Comparison of ENCODE assay signal across 12 cellular contexts in genomic region chr3:56930706-56931105, GRCh38.
A peak's percentile ranks its signal among the peaks of the same experiment; 100 is the strongest.
DNase-seq lines count a peak whose midpoint lies in the region; ATAC-seq lines count a peak whose summit lies in the region.
"Had no signal": no experiment of that assay in that cellular context is flagged by ENCODE, and none has a peak within 500 bp of the region (broad histone marks: within the 10 kb centered on the region; RNA-seq: fewer than 3 reads in every experiment).

No MANE protein-coding gene starts in this region.

- H3K27ac ChIP-seq in CD4-positive, CD25-positive, alpha-beta regulatory T cell (ENCODE audit: insufficient read depth, low read length, poor library complexity, severe bottlenecking) = no peak overlapping the region
- H3K27ac ChIP-seq in epithelial cell of prostate = peak overlapping the region; percentile 70

- H3K9me3 ChIP-seq in CD4-positive, CD25-positive, alpha-beta regulatory T cell (ENCODE audit: control insufficient read depth in 2 of 2, low read length in 2 of 2) = peaks cover 5 to 10% of the 10 kb centered on the region in 2 experiments
- H3K9me3 ChIP-seq: upper lobe of left lung had no signal

- peak in 1 of 3 donors; percentile 47 for DNase-seq in CD4-positive, CD25-positive, alpha-beta regulatory T cell
- DNase-seq in Daoy (ENCODE audit: low read depth) (peak; percentile 54), epithelial cell of prostate (ENCODE audit: low read depth, low spot score) (peak; percentile 68), NCI-H2107 treated with DMSO at 0.1 percent for 48 hours (lab: John Stamatoyannopoulos, UW; ENCODE audit: unreplicated experiment) (no peak), NOMO-1 treated with DMSO at 0.1 percent for 48 hours (lab: John Stamatoyannopoulos, UW; ENCODE audit: unreplicated experiment) (no peak)
- DNase-seq in T-helper 2 cell treated with Interferon-gamma antibody and Interleukin-4, amounts not matched to agents 5 μg/mL and 100 μg/mL, for 36 hours (ENCODE audit: low spot score) = peak; percentile 34
- DNase-seq: C1 segment of cervical spinal cord; MV-4-11; naive thymus-derived CD8-positive, alpha-beta T cell; upper lobe of left lung had no signal

- peaks cover 4% of the 10 kb centered on the region for H3K27me3 Mint-ChIP-seq in CD4-positive, CD25-positive, alpha-beta regulatory T cell
- no peaks in the 10 kb centered on the region for H3K27me3 Mint-ChIP-seq in T-helper 2 cell treated with Interferon-gamma antibody and Interleukin-4, amounts not matched to agents 5 μg/mL and 100 μg/mL, for 36 hours (ENCODE audit: low read depth)
- H3K27me3 Mint-ChIP-seq: naive thymus-derived CD8-positive, alpha-beta T cell had no signal

- H3K4me3 ChIP-seq in CD4-positive, CD25-positive, alpha-beta regulatory T cell (ENCODE audit: low read depth, low read length) = no peak overlapping the region
- H3K4me3 ChIP-seq: upper lobe of left lung had no signal

- peaks cover 19 to 53% (median 38%) of the 10 kb centered on the region in 4 donors for H3K4me1 Mint-ChIP-seq in CD4-positive, CD25-positive, alpha-beta regulatory T cell
- peaks cover 39% of the 10 kb centered on the region for H3K4me1 Mint-ChIP-seq in T-helper 2 cell treated with Interferon-gamma antibody and Interleukin-4, amounts not matched to agents 5 μg/mL and 100 μg/mL, for 36 hours (ENCODE audit: low read depth)

- H3K4me3 Mint-ChIP-seq in CD4-positive, CD25-positive, alpha-beta regulatory T cell = no peak overlapping the region
- no peak overlapping the region for H3K4me3 Mint-ChIP-seq in T-helper 2 cell treated with Interferon-gamma antibody and Interleukin-4, amounts not matched to agents 5 μg/mL and 100 μg/mL, for 36 hours
- H3K4me3 Mint-ChIP-seq: naive thymus-derived CD8-positive, alpha-beta T cell had no signal

- no peaks in the 10 kb centered on the region for H3K27me3 ChIP-seq in CD4-positive, CD25-positive, alpha-beta regulatory T cell (ENCODE audit: control insufficient read depth, insufficient read depth, low read length)
- H3K27me3 ChIP-seq: upper lobe of left lung had no signal

- ATAC-seq in CD4-positive, CD25-positive, alpha-beta regulatory T cell (ENCODE audit: low read depth in 2 of 2) = peak; percentile 60 to 62
- no peak for ATAC-seq in HG03139 (IDR thresholded peaks at IDR 0.05; ENCODE audit: unreplicated experiment)
- ATAC-seq in HG02852 (IDR thresholded peaks at IDR 0.05; ENCODE audit: unreplicated experiment) = no peak
- ATAC-seq: naive thymus-derived CD8-positive, alpha-beta T cell had no signal

- H3K9me3 Mint-ChIP-seq in CD4-positive, CD25-positive, alpha-beta regulatory T cell = peaks cover 0 to 8% (median 5%) of the 10 kb centered on the region in 7 donors
- peaks cover 16% of the 10 kb centered on the region for H3K9me3 Mint-ChIP-seq in T-helper 2 cell treated with Interferon-gamma antibody and Interleukin-4, amounts not matched to agents 5 μg/mL and 100 μg/mL, for 36 hours

- H3K36me3 ChIP-seq in CD4-positive, CD25-positive, alpha-beta regulatory T cell (ENCODE audit: control insufficient read depth, insufficient read depth, low read length) = no peaks in the 10 kb centered on the region
- H3K36me3 ChIP-seq: upper lobe of left lung had no signal

- peak overlapping the region in 1 of 3 donors; percentile 75 for H3K27ac Mint-ChIP-seq in CD4-positive, CD25-positive, alpha-beta regulatory T cell
- no peak overlapping the region for H3K27ac Mint-ChIP-seq in T-helper 2 cell treated with Interferon-gamma antibody and Interleukin-4, amounts not matched to agents 5 μg/mL and 100 μg/mL, for 36 hours

- peaks cover 24% of the 10 kb centered on the region for H3K4me1 ChIP-seq in CD4-positive, CD25-positive, alpha-beta regulatory T cell (ENCODE audit: control insufficient read depth, insufficient read depth, low read length, poor library complexity, severe bottlenecking)

- peaks cover 8% of the 10 kb centered on the region for H3K36me3 Mint-ChIP-seq in CD4-positive, CD25-positive, alpha-beta regulatory T cell
- H3K36me3 Mint-ChIP-seq in T-helper 2 cell treated with Interferon-gamma antibody and Interleukin-4, amounts not matched to agents 5 μg/mL and 100 μg/mL, for 36 hours (ENCODE audit: low read depth) = peaks cover 7% of the 10 kb centered on the region

Comparison
In these comparisons a context has a peak if more than half of its experiments do, and no peak if none do; other contexts are left out.
1. ATAC-seq: peak in CD4-positive, CD25-positive, alpha-beta regulatory T cell (2 of 2); none in HG03139 (single experiment) and HG02852 (single experiment).
2. DNase-seq: peak in Daoy (single experiment), T-helper 2 cell treated with Interferon-gamma antibody and Interleukin-4, amounts not matched to agents 5 μg/mL and 100 μg/mL, for 36 hours (single experiment) and epithelial cell of prostate (single experiment); none in NCI-H2107 treated with DMSO at 0.1 percent for 48 hours (single experiment) and NOMO-1 treated with DMSO at 0.1 percent for 48 hours (single experiment).